Comparison of ENCODE assay signal across 8 cellular contexts in genomic region chr4:121484633-121485032, GRCh38.
DNase-seq lines count a peak whose midpoint lies in the region; ATAC-seq and TF ChIP-seq lines count a peak whose summit lies in the region.

No MANE protein-coding gene starts in this region.

- ATAC-seq in GM21737 (IDR thresholded peaks at IDR 0.05; ENCODE audit: unreplicated experiment) (peak; percentile 90), left ventricle myocardium superior (peak; percentile 79)

- intact Hi-C loops in left ventricle myocardium superior (cut with micrococcal nuclease), result no loop called here

- peak; percentile 88 for TF ChIP-seq CTCF in WI38 (IDR thresholded peaks at IDR 0.05; ENCODE audit: low read depth, low read length)

- DNase-seq in stimulated activated CD4-positive, alpha-beta T cell treated with anti-CD3 and anti-CD28 coated beads, Interleukin-12 subunit alpha, Interleukin-12 subunit beta, amount 100 ng/mL, for 4 hours, result peak; percentile 8
- DNase-seq in stimulated activated CD4-positive, alpha-beta T cell treated with anti-CD3 and anti-CD28 coated beads, Interleukin-2, amount 100 ng/mL, for 48 hours, result no peak
- DNase-seq in HuH-7 (ENCODE audit: low spot score), result peak; percentile 10
- DNase-seq in left ventricle myocardium superior, result peak; percentile 34
- DNase-seq in stromal cell of bone marrow (ENCODE audit: low read depth), result peak; percentile 38
- DNase-seq in SHP77 treated with DMSO at 0.1 percent for 48 hours (lab: John Stamatoyannopoulos, UW), result no peak

- H3K4me3 ChIP-seq in WI38 (ENCODE audit: low read depth, low read length), result no peak overlapping the region

Comparison
In these comparisons a context has a peak if more than half of its experiments do, and no peak if none do; other contexts are left out.
1. DNase-seq: peak in stimulated activated CD4-positive, alpha-beta T cell treated with anti-CD3 and anti-CD28 coated beads, Interleukin-12 subunit alpha, Interleukin-12 subunit beta, amount 100 ng/mL, for 4 hours (single experiment), HuH-7 (single experiment), left ventricle myocardium superior (single experiment) and stromal cell of bone marrow (single experiment); none in stimulated activated CD4-positive, alpha-beta T cell treated with anti-CD3 and anti-CD28 coated beads, Interleukin-2, amount 100 ng/mL, for 48 hours (0 of 2) and SHP77 treated with DMSO at 0.1 percent for 48 hours (single experiment).